ENCODE assay signal across 8 cellular contexts in the genomic region with DNA sequence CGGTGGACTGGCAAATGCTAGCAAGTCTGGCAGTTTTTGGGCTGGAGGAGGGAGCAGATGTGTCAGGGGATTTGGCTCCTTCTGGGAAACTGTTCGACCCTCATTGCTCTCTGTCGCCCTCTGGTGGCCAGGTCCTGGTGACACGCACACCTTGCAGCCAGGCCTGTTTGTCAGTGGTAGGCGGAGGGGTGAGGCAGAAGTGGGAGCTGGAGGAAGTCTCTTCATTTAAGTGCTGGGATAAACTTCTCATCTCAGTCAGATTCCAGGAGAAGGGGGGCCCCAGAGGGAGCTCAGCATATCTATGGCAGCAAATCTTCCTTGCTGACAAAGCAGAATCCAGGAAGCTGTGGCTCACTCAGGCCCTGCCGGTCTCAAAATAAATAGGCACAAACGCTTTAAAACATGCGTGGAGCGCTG.
DNase-seq lines count a peak whose midpoint lies in the region; ATAC-seq lines count a peak whose summit lies in the region.

No MANE protein-coding gene starts in this region.

- ATAC-seq in GM18870 (IDR thresholded peaks at IDR 0.05; ENCODE audit: unreplicated experiment) (peak; percentile 65), HG03354 (IDR thresholded peaks at IDR 0.05; ENCODE audit: poor library complexity, severe bottlenecking, unreplicated experiment) (peak; percentile 88)

- DNase-seq in AG08395 (ENCODE audit: low spot score), result peak; percentile 74
- DNase-seq in NCI-H524 (lab: John Stamatoyannopoulos, UW), result peak; percentile 65 to 81
- DNase-seq in activated CD4-positive, alpha-beta T cell treated with anti-CD3 and anti-CD28 coated beads, Interleukin-2, amount 50 U/mL, for 4 hours, result peak; percentile 82 to 85
- peak; percentile 93 for DNase-seq in ecto neural progenitor cell (ENCODE audit: low spot score)
- peak; percentile 71 to 82 for DNase-seq in lung microvascular endothelial cell (ENCODE audit: low read depth in 2 of 2)
- peak; percentile 85 for DNase-seq in stimulated activated CD8-positive, alpha-beta memory T cell treated with anti-CD3 and anti-CD28 coated beads, Interleukin-15, amount 100 ng/mL, for 1 hour (ENCODE audit: low read depth)

Comparison
In these comparisons a context has a peak if more than half of its experiments do, and no peak if none do; other contexts are left out.
1. Peak in every context shown above with its lines: DNase-seq and ATAC-seq.